ENCODE assay signal across 2 cellular contexts in genomic region chr1:166086113-166086908, GRCh38.
A peak's percentile ranks its signal among the peaks of the same experiment; 100 is the strongest.
TF ChIP-seq lines count a peak whose summit lies in the region.

No MANE protein-coding gene starts in this region.

TF ChIP-seq in GM12878, 131 proteins besides CTCF, POLR2A, EP300 and RAD21 (continued from another document):
- TF ChIP-seq ZNF687 (IDR thresholded peaks at IDR 0.05) = no peak
- 0 out of 4 replicates have a peak, but pooled peaks of 1 of the 2 experiments have one; percentile 23 for TF ChIP-seq IKZF2 (IDR thresholded peaks at IDR 0.05)
- TF ChIP-seq ZBTB33 (IDR thresholded peaks at IDR 0.05) = no peak
- peak; percentile 88; the same call in 1 of the 2 replicates for TF ChIP-seq ESRRA (IDR thresholded peaks at IDR 0.05; ENCODE audit: low read length)
- 0 out of 2 replicates have a peak, but pooled peaks have one; percentile 25 for TF ChIP-seq EED (IDR thresholded peaks at IDR 0.05; ENCODE audit: low read depth)
- TF ChIP-seq NR2F1 (conservative IDR thresholded peaks at IDR 0.05) = peak; percentile 74; the same call in 1 of the 2 replicates
- TF ChIP-seq CHD1 (IDR thresholded peaks at IDR 0.05; ENCODE audit: low read depth, low read length) = no peak
- TF ChIP-seq RELB (IDR thresholded peaks at IDR 0.05; ENCODE audit: low read depth) = 0 out of 2 replicates have a peak, but pooled peaks have one; percentile 42

TF ChIP-seq in SK-N-SH treated with all-trans-retinoic acid at 6 μM for 48 hours, 23 proteins besides CTCF, POLR2A, EP300 and RAD21:
- TF ChIP-seq TSHZ2 (CRISPR knock-in tag; IDR thresholded peaks at IDR 0.05) (no peak), ZC3H10 (CRISPR knock-in tag; IDR thresholded peaks at IDR 0.05) (no peak), PATZ1 (CRISPR knock-in tag; IDR thresholded peaks at IDR 0.05; ENCODE audit: borderline replicate concordance) (no peak), ESRRG (CRISPR knock-in tag; IDR thresholded peaks at IDR 0.05) (no peak), RARB (CRISPR knock-in tag; IDR thresholded peaks at IDR 0.05) (no peak), PPARA (CRISPR knock-in tag; IDR thresholded peaks at IDR 0.05; ENCODE audit: borderline replicate concordance) (no peak), GLIS3 (CRISPR knock-in tag; IDR thresholded peaks at IDR 0.05) (no peak), SNAI2 (CRISPR knock-in tag; IDR thresholded peaks at IDR 0.05) (no peak), TCF4 (CRISPR knock-in tag; IDR thresholded peaks at IDR 0.05; ENCODE audit: borderline replicate concordance) (no peak), ZFP30 (CRISPR knock-in tag; IDR thresholded peaks at IDR 0.05) (no peak)
